ENCODE assay signal across 1 cellular context in genomic region chr13:110874508-110874960, GRCh38.
TF ChIP-seq lines count a peak whose summit lies in the region.

No MANE protein-coding gene starts in this region.

TF ChIP-seq in HepG2, 621 proteins besides CTCF, POLR2A, EP300 and RAD21 (continued from another document):
- TF ChIP-seq DZIP1 (CRISPR knock-in tag; IDR thresholded peaks at IDR 0.05) (no peak), ZNF687 (CRISPR knock-in tag; IDR thresholded peaks at IDR 0.05) (peak; percentile 39), ZSCAN25 (CRISPR knock-in tag; IDR thresholded peaks at IDR 0.05) (peak; percentile 47; the same call in 1 of the 2 replicates), ZNF607 (CRISPR knock-in tag; IDR thresholded peaks at IDR 0.05; ENCODE audit: borderline replicate concordance) (no peak), HOXA5 (CRISPR knock-in tag; IDR thresholded peaks at IDR 0.05) (no peak), PRDM10 (CRISPR knock-in tag; IDR thresholded peaks at IDR 0.05; ENCODE audit: low read depth) (peak; percentile 58; the same call in 1 of the 2 replicates), SAP130 (CRISPR knock-in tag; IDR thresholded peaks at IDR 0.05; ENCODE audit: low read depth) (0 out of 2 replicates have a peak, but pooled peaks have one; percentile 12)
